13 cellular contexts compared by ENCODE assay signal in the genomic region with DNA sequence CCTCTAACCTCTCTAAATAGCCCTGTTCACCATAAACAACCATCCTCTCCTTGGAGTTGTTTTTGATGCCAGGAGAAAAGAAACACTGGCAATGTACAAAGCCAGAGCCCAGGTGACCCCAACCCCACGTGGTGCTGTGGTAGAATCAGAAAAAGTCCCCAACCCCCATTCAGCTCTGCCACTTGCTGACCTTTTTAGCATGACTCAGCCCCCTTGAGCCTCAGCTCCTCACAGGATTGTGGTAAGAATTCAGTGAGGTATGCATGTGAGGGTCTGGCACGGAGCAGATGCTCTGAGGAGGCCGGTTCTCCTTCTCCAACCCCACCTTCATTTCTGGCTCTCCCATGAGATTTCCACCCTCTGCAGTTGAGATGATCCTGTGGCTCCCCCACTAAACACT. TPM values are rescaled to one million over a fixed set of nuclear protein-coding genes. Genes with fewer than 3 reads are reported as not detected.
DNase-seq lines count a peak whose midpoint lies in the region; FAIRE-seq and TF ChIP-seq lines count a peak whose summit lies in the region.
"Had no signal": no experiment of that assay in that cellular context is flagged by ENCODE, and none has a peak within 500 bp of the region (broad histone marks: within the 10 kb centered on the region; RNA-seq: fewer than 3 reads in every experiment).

No MANE protein-coding gene starts in this region.

- peaks cover 9% of the 10 kb centered on the region for H3K36me3 Mint-ChIP-seq in Caco-2 (ENCODE audit: insufficient read depth, unreplicated experiment)
- H3K36me3 Mint-ChIP-seq in activated T-helper 2 cell treated with anti-CD3 and anti-CD28 coated beads, Interferon-gamma antibody, Interleukin-2, Interleukin-4, amounts not matched to agents 10 μg/mL and 5 μg/mL and 100 μg/mL, durations not matched to agents 14 hours and 24 hours and 36 hours (ENCODE audit: low read depth) = no peaks in the 10 kb centered on the region
- H3K36me3 Mint-ChIP-seq: immature natural killer cell had no signal

- no peak overlapping the region for H4K91ac ChIP-seq in H1 (replicated peaks; ENCODE audit: insufficient read length, low read length)

- no peak overlapping the region for H2BK20ac ChIP-seq in H1 (ENCODE audit: low read length)

- H3K79me1 ChIP-seq in H1 (ENCODE audit: low read depth, low read length) = no peaks in the 10 kb centered on the region

- TF ChIP-seq EP300 in H1 (IDR thresholded peaks at IDR 0.05; ENCODE audit: borderline replicate concordance in 1 of 2, low read depth in 2 of 2, low read length in 2 of 2) = no peak

- no peak overlapping the region for H3K9ac ChIP-seq in H1 (replicated peaks in 1 of 4; ENCODE audit: extremely low read depth in 1 of 4, low read depth in 3 of 4, low read length in 3 of 4)

- H4K20me1 ChIP-seq in H1 (replicated peaks in 1 of 2; ENCODE audit: control insufficient read depth in 1 of 2, insufficient read depth in 2 of 2, low read length in 2 of 2) = no peaks in the 10 kb centered on the region

- WGBS in H1 (ENCODE audit: extremely low coverage in 1 of 2, insufficient coverage in 1 of 2, insufficient read length in 1 of 2, insufficient replicate concordance in 2 of 2, low coverage in 1 of 2, low lambda C conversion rate in 2 of 2, missing lambda C conversion rate in 1 of 2), 2 experiments = 63% methylated on average over 3 of the region's 3 CpGs; no CpG with 5 or more reads in 1 of the 2 experiments

- no peak overlapping the region for H2AFZ ChIP-seq in H1 (ENCODE audit: low read length)

- intact Hi-C loops in Caco-2 (cut with micrococcal nuclease; ENCODE audit: unreplicated experiment) = no loop called here
- intact Hi-C loops in activated T-helper 2 cell treated with anti-CD3 and anti-CD28 coated beads, Interferon-gamma antibody, Interleukin-2, Interleukin-4, amounts not matched to agents 10 μg/mL and 5 μg/mL and 100 μg/mL, durations not matched to agents 14 hours and 24 hours and 36 hours (cut with micrococcal nuclease) = no loop called here

- no peak overlapping the region for H4K8ac ChIP-seq in H1 (ENCODE audit: extremely low read depth, insufficient read depth, low read length)

- peaks cover 39% of the 10 kb centered on the region for H3K4me1 Mint-ChIP-seq in Caco-2 (ENCODE audit: low read depth, unreplicated experiment)
- H3K4me1 Mint-ChIP-seq in activated T-helper 2 cell treated with anti-CD3 and anti-CD28 coated beads, Interferon-gamma antibody, Interleukin-2, Interleukin-4, amounts not matched to agents 10 μg/mL and 5 μg/mL and 100 μg/mL, durations not matched to agents 14 hours and 24 hours and 36 hours (ENCODE audit: low read depth) = no peaks in the 10 kb centered on the region
- H3K4me1 Mint-ChIP-seq: immature natural killer cell had no signal

- CTCF ChIA-PET in Caco-2 (lab: Charles Lee) = no interaction called here
- CTCF ChIA-PET in H1 (lab: Charles Lee; ENCODE audit: partially characterized antibody) = interaction anchor here (0.8 to 6.7 kb wide), 18 partner anchors 9 to 158 kb away, joined by 3 to 55 read pairs (median 4); no protein-coding TSS in a partner anchor

- H3K36me3 ChIP-seq in Caco-2 (ENCODE audit: control insufficient read depth, insufficient read depth, low read length) (no peaks in the 10 kb centered on the region), MG63 (no peaks in the 10 kb centered on the region), H1 (ENCODE audit: control insufficient read depth in 2 of 4, insufficient read depth in 4 of 4, low read length in 3 of 4) (no peaks in the 10 kb centered on the region)
- H3K36me3 ChIP-seq: SJSA1 had no signal

- no peak overlapping the region for H3K4me3 Mint-ChIP-seq in Caco-2 (ENCODE audit: unreplicated experiment)
- no peak overlapping the region for H3K4me3 Mint-ChIP-seq in activated T-helper 2 cell treated with anti-CD3 and anti-CD28 coated beads, Interferon-gamma antibody, Interleukin-2, Interleukin-4, amounts not matched to agents 10 μg/mL and 5 μg/mL and 100 μg/mL, durations not matched to agents 14 hours and 24 hours and 36 hours (ENCODE audit: low read depth)
- H3K4me3 Mint-ChIP-seq: effector memory CD8-positive, alpha-beta T cell; immature natural killer cell; nephron had no signal

- no peaks in the 10 kb centered on the region for H3K27me3 Mint-ChIP-seq in Caco-2 (ENCODE audit: insufficient read depth, unreplicated experiment)
- peaks cover 12% of the 10 kb centered on the region for H3K27me3 Mint-ChIP-seq in activated T-helper 2 cell treated with anti-CD3 and anti-CD28 coated beads, Interferon-gamma antibody, Interleukin-2, Interleukin-4, amounts not matched to agents 10 μg/mL and 5 μg/mL and 100 μg/mL, durations not matched to agents 14 hours and 24 hours and 36 hours (ENCODE audit: low read depth)

- H3K23me2 ChIP-seq in H1 (ENCODE audit: low read depth, low read length) = no peaks in the 10 kb centered on the region

- H3K4me1 ChIP-seq in Caco-2 (peaks cover 49% of the 10 kb centered on the region), H1 (replicated peaks in 1 of 4; ENCODE audit: control insufficient read depth in 3 of 4, insufficient read depth in 4 of 4, low read length in 3 of 4) (peaks cover 0 to 3% (median 0%) of the 10 kb centered on the region in 4 experiments; a peak in 1 of 7 replicates)
- H3K4me1 ChIP-seq: SJSA1 had no signal

- no peak overlapping the region for H3K14ac ChIP-seq in H1 (ENCODE audit: insufficient read length)

- DNase-seq in Caco-2 (no peak), MG63 (peak; percentile 82), H1 (ENCODE audit: low read depth in 1 of 2, low spot score in 2 of 2) (no peak), renal cortical epithelial cell (ENCODE audit: low read depth) (peak; percentile 94), COLO668 (lab: John Stamatoyannopoulos, UW; ENCODE audit: unreplicated experiment) (no peak), NCI-H748 treated with DMSO at 0.1 percent for 48 hours (lab: John Stamatoyannopoulos, UW) (no peak), NCI-H2227 treated with DMSO at 0.1 percent for 48 hours (lab: John Stamatoyannopoulos, UW) (no peak)
- DNase-seq in activated T-helper 2 cell treated with anti-CD3 and anti-CD28 coated beads, Interferon-gamma antibody, Interleukin-2, Interleukin-4, amounts not matched to agents 10 μg/mL and 5 μg/mL and 100 μg/mL, durations not matched to agents 14 hours and 24 hours and 36 hours (ENCODE audit: low spot score) = no peak
- DNase-seq: activated naive CD4-positive, alpha-beta T cell; effector memory CD8-positive, alpha-beta T cell; immature natural killer cell had no signal

- no peak overlapping the region for H2BK12ac ChIP-seq in H1 (ENCODE audit: low read depth, low read length)

- H4K5ac ChIP-seq in H1 (ENCODE audit: insufficient read length, low read depth, low read length) = no peak overlapping the region

- no peak overlapping the region for H3K4ac ChIP-seq in H1 (replicated peaks; ENCODE audit: insufficient read length, low read depth, low read length)

- H3K9me3 Mint-ChIP-seq in Caco-2 (ENCODE audit: unreplicated experiment) = peaks cover 23% of the 10 kb centered on the region
- no peaks in the 10 kb centered on the region for H3K9me3 Mint-ChIP-seq in activated T-helper 2 cell treated with anti-CD3 and anti-CD28 coated beads, Interferon-gamma antibody, Interleukin-2, Interleukin-4, amounts not matched to agents 10 μg/mL and 5 μg/mL and 100 μg/mL, durations not matched to agents 14 hours and 24 hours and 36 hours
- H3K9me3 Mint-ChIP-seq: effector memory CD8-positive, alpha-beta T cell; immature natural killer cell had no signal

- no peak overlapping the region for H2BK15ac ChIP-seq in H1 (ENCODE audit: low read length)

- no TSS peak for BruUV-seq in Caco-2 (replicated peaks; lab: Mats Ljungman, UMichigan)

- no peak overlapping the region for H2BK5ac ChIP-seq in H1 (ENCODE audit: low read depth, low read length)

- no peak for TF ChIP-seq RAD21 in H1 (IDR thresholded peaks at IDR 0.05 in 1 of 2, conservative IDR thresholded peaks at IDR 0.05 in 1 of 2; ENCODE audit: low read depth in 2 of 2, low read length in 2 of 2)

- H3K27me3 ChIP-seq in Caco-2 (replicated peaks; ENCODE audit: control insufficient read depth, insufficient read depth, low read length) (no peaks in the 10 kb centered on the region), MG63 (no peaks in the 10 kb centered on the region), H1 (replicated peaks in 1 of 4; ENCODE audit: control insufficient read depth in 3 of 4, extremely low read depth in 1 of 4, insufficient read depth in 3 of 4, low read length in 3 of 4) (no peaks in the 10 kb centered on the region; a peak in 1 of 7 replicates)

- H3K4me3 ChIP-seq in Caco-2 (ENCODE audit: low read depth, low read length) (no peak overlapping the region), MG63 (no peak overlapping the region), H1 (ENCODE audit: extremely low read depth in 1 of 4, insufficient read depth in 2 of 4, low read depth in 3 of 4, low read length in 4 of 4) (no peak overlapping the region)
- H3K4me3 ChIP-seq: SJSA1 had no signal

- peak overlapping the region; percentile 82 for H3K27ac Mint-ChIP-seq in Caco-2 (ENCODE audit: unreplicated experiment)
- no peak overlapping the region for H3K27ac Mint-ChIP-seq in activated T-helper 2 cell treated with anti-CD3 and anti-CD28 coated beads, Interferon-gamma antibody, Interleukin-2, Interleukin-4, amounts not matched to agents 10 μg/mL and 5 μg/mL and 100 μg/mL, durations not matched to agents 14 hours and 24 hours and 36 hours
- H3K27ac Mint-ChIP-seq: effector memory CD8-positive, alpha-beta T cell; immature natural killer cell; nephron had no signal

- TF ChIP-seq CTCF in Caco-2 (IDR thresholded peaks at IDR 0.05; ENCODE audit: insufficient read depth in 1 of 2, low read depth in 1 of 2, low read length in 1 of 2, severe bottlenecking in 1 of 2, unreplicated experiment in 1 of 2) (no peak), H1 (IDR thresholded peaks at IDR 0.05; ENCODE audit: control extremely low read depth in 1 of 3, insufficient read depth in 1 of 3, low read depth in 1 of 3, low read length in 3 of 3) (no peak)

- H3K56ac ChIP-seq in H1 (replicated peaks; ENCODE audit: insufficient read length, low read depth, low read length) = no peak overlapping the region

- no peak overlapping the region for H3K23ac ChIP-seq in H1 (ENCODE audit: insufficient read length)

- POLR2A ChIA-PET in Caco-2 (lab: Charles Lee) (no interaction called here), H1 (lab: Charles Lee; ENCODE audit: partially characterized antibody) (interaction anchor here (1.0 to 1.1 kb wide), 2 partner anchors 9 to 70 kb away, joined by 3 to 4 read pairs; partner anchors contain the start of gene ADORA1)

- TF ChIP-seq POLR2A in H1 (IDR thresholded peaks at IDR 0.05; ENCODE audit: control extremely low read depth in 1 of 2, low read depth in 2 of 2, low read length in 2 of 2) = no peak

- no peak overlapping the region for H3K4me2 ChIP-seq in H1 (ENCODE audit: insufficient read depth in 1 of 2, low read depth in 2 of 2, low read length in 2 of 2)

- no peak overlapping the region for H3K27ac ChIP-seq in H1 (ENCODE audit: low read depth, low read length)
- H3K27ac ChIP-seq: SJSA1 had no signal

- no peak overlapping the region for H3K18ac ChIP-seq in H1 (ENCODE audit: extremely low read depth, low read length)

- H3K9me3 ChIP-seq in Caco-2 = peaks cover 6% of the 10 kb centered on the region; the same call in 1 of the 2 replicates
- no peaks in the 10 kb centered on the region for H3K9me3 ChIP-seq in MG63
- no peaks in the 10 kb centered on the region for H3K9me3 ChIP-seq in H1 (ENCODE audit: insufficient read depth in 2 of 2, low read depth in 1 of 2, low read length in 1 of 2)
- H3K9me3 ChIP-seq: SJSA1 had no signal

- H2AK5ac ChIP-seq in H1 (ENCODE audit: low read depth, low read length) = no peak overlapping the region

- H3K79me2 ChIP-seq in H1 (ENCODE audit: control insufficient read depth in 1 of 2, insufficient read depth in 2 of 2, low read length in 2 of 2) = no peaks in the 10 kb centered on the region

- FAIRE-seq in H1 (lab: Jason Lieb, UNC) = no peak

- H2BK120ac ChIP-seq in H1 (replicated peaks; ENCODE audit: low read depth, low read length) = no peak overlapping the region

RNA-seq across cellular contexts. Expression of gene CHI3L1, which starts 11.1 kb away (rescaled TPM):
- total RNA-seq in Caco-2 (2022) (199 and 235 TPM in 2 replicates), renal cortical epithelial cell (0.10 and 0.69 TPM in 2 replicates)
- total RNA-seq in MG63 (2014; rRNA removed; shearing (Covaris generic); ENCODE audit: low replicate concordance) = 3.5 and 4.8 TPM in 2 replicates
- not detected in 2 replicates for total RNA-seq in H1 (2021; fragmentation: NEBNext Ultra II Directional; extraction: Animal tissue kit (Norgen Biotek cat#: 25700))
- polyA plus RNA-seq in H1 (2011; rRNA removed) = 0.57 and 1.0 TPM in 2 replicates
- 0.66 TPM for polyA plus RNA-seq in H1 (2011; cell fraction: cytosol; rRNA removed)
- polyA plus RNA-seq in H1 (2011; cell fraction: nucleus; rRNA removed) = 2.8 TPM
- polyA plus RNA-seq in H1 (2012, experiment 1 of 2) = 0.30 to 1.2 TPM (median 0.59 TPM) in 4 replicates
- polyA plus RNA-seq in H1 (2012, experiment 2 of 2) = 0.12 TPM
- polyA plus RNA-seq in H1 (2013, experiment 1 of 2) = 0.14 TPM
- polyA plus RNA-seq in H1 (2013, experiment 2 of 2) = 0.13 TPM
- 0.37 TPM in 1 of 2 replicates, not detected in the other for polyA minus RNA-seq in H1 (2011; rRNA and poly(A)+ RNA removed)
- polyA minus RNA-seq in H1 (2011; cell fraction: cytosol; rRNA and poly(A)+ RNA removed) = not detected
- not detected for polyA minus RNA-seq in H1 (2011; cell fraction: nucleus; rRNA and poly(A)+ RNA removed)
- not detected in 2 replicates for total RNA-seq in activated T-helper 2 cell treated with anti-CD3 and anti-CD28 coated beads, Interferon-gamma antibody, Interleukin-2, Interleukin-4, amounts not matched to agents 10 μg/mL and 5 μg/mL and 100 μg/mL, durations not matched to agents 14 hours and 24 hours and 36 hours
- total RNA-seq: SJSA1 had no signal
- polyA plus RNA-seq: immature natural killer cell had no signal

RNA-seq across cellular contexts. Expression of gene MYBPH, which starts 22.0 kb away (rescaled TPM):
- total RNA-seq in Caco-2 (2022) (19.7 and 25.9 TPM in 2 replicates), renal cortical epithelial cell (not detected in 2 replicates)
- not detected in 2 replicates for total RNA-seq in MG63 (2014; rRNA removed; shearing (Covaris generic); ENCODE audit: low replicate concordance)
- not detected in 2 replicates for total RNA-seq in H1 (2021; fragmentation: NEBNext Ultra II Directional; extraction: Animal tissue kit (Norgen Biotek cat#: 25700))
- not detected in 2 replicates for polyA plus RNA-seq in H1 (2011; rRNA removed)
- polyA plus RNA-seq in H1 (2011; cell fraction: cytosol; rRNA removed) = not detected
- polyA plus RNA-seq in H1 (2011; cell fraction: nucleus; rRNA removed) = not detected
- polyA plus RNA-seq in H1 (2012, experiment 1 of 2) = not detected in 4 replicates
- polyA plus RNA-seq in H1 (2012, experiment 2 of 2) = not detected
- not detected for polyA plus RNA-seq in H1 (2013, experiment 1 of 2)
- not detected for polyA plus RNA-seq in H1 (2013, experiment 2 of 2)
- polyA minus RNA-seq in H1 (2011; rRNA and poly(A)+ RNA removed) = not detected in 2 replicates
- not detected for polyA minus RNA-seq in H1 (2011; cell fraction: cytosol; rRNA and poly(A)+ RNA removed)
- polyA minus RNA-seq in H1 (2011; cell fraction: nucleus; rRNA and poly(A)+ RNA removed) = not detected
- total RNA-seq in activated T-helper 2 cell treated with anti-CD3 and anti-CD28 coated beads, Interferon-gamma antibody, Interleukin-2, Interleukin-4, amounts not matched to agents 10 μg/mL and 5 μg/mL and 100 μg/mL, durations not matched to agents 14 hours and 24 hours and 36 hours = not detected in 2 replicates
- total RNA-seq: SJSA1 had no signal
- polyA plus RNA-seq: immature natural killer cell had no signal

RNA-seq across cellular contexts. Expression of gene CHIT1, which starts 31.8 kb away (rescaled TPM):
- total RNA-seq in Caco-2 (2022) (not detected in 2 replicates), renal cortical epithelial cell (under 0.01 TPM in 1 of 2 replicates, not detected in the other)
- not detected in 2 replicates for total RNA-seq in MG63 (2014; rRNA removed; shearing (Covaris generic); ENCODE audit: low replicate concordance)
- total RNA-seq in H1 (2021; fragmentation: NEBNext Ultra II Directional; extraction: Animal tissue kit (Norgen Biotek cat#: 25700)) = not detected in 2 replicates
- polyA plus RNA-seq in H1 (2011; rRNA removed) = not detected in 2 replicates
- 0.04 TPM for polyA plus RNA-seq in H1 (2011; cell fraction: cytosol; rRNA removed)
- 0.13 TPM for polyA plus RNA-seq in H1 (2011; cell fraction: nucleus; rRNA removed)
- 0.06 TPM in 1 of 4 replicates, not detected in the others for polyA plus RNA-seq in H1 (2012, experiment 1 of 2)
- not detected for polyA plus RNA-seq in H1 (2012, experiment 2 of 2)
- not detected for polyA plus RNA-seq in H1 (2013, experiment 1 of 2)
- not detected for polyA plus RNA-seq in H1 (2013, experiment 2 of 2)
- polyA minus RNA-seq in H1 (2011; rRNA and poly(A)+ RNA removed) = 0.03 and 0.05 TPM in 2 replicates
- polyA minus RNA-seq in H1 (2011; cell fraction: cytosol; rRNA and poly(A)+ RNA removed) = not detected
- polyA minus RNA-seq in H1 (2011; cell fraction: nucleus; rRNA and poly(A)+ RNA removed) = 0.50 TPM
- 0.09 and 0.34 TPM in 2 replicates for total RNA-seq in activated T-helper 2 cell treated with anti-CD3 and anti-CD28 coated beads, Interferon-gamma antibody, Interleukin-2, Interleukin-4, amounts not matched to agents 10 μg/mL and 5 μg/mL and 100 μg/mL, durations not matched to agents 14 hours and 24 hours and 36 hours
- total RNA-seq: SJSA1 had no signal
- polyA plus RNA-seq: immature natural killer cell had no signal

Comparison
In these comparisons a context has a peak if more than half of its experiments do, and no peak if none do; other contexts are left out.
1. DNase-seq: peak in MG63 (single experiment) and renal cortical epithelial cell (single experiment); none in Caco-2 (0 of 2), H1 (0 of 2), activated T-helper 2 cell treated with anti-CD3 and anti-CD28 coated beads, Interferon-gamma antibody, Interleukin-2, Interleukin-4, amounts not matched to agents 10 μg/mL and 5 μg/mL and 100 μg/mL, durations not matched to agents 14 hours and 24 hours and 36 hours (single experiment), COLO668 (single experiment), NCI-H748 treated with DMSO at 0.1 percent for 48 hours (single experiment) and NCI-H2227 treated with DMSO at 0.1 percent for 48 hours (single experiment).
2. RNA of gene CHI3L1, which starts 11.1 kb away (total RNA-seq): 199 to 235 TPM in Caco-2; 3.5 to 4.8 TPM in MG63, not detected in H1, 0.10 to 0.69 TPM in renal cortical epithelial cell and not detected in activated T-helper 2 cell treated with anti-CD3 and anti-CD28 coated beads, Interferon-gamma antibody, Interleukin-2, Interleukin-4, amounts not matched to agents 10 μg/mL and 5 μg/mL and 100 μg/mL, durations not matched to agents 14 hours and 24 hours and 36 hours; every median in the first group is over 10 times any median in the second.
3. RNA of gene MYBPH, which starts 22.0 kb away (total RNA-seq): 19.7 to 25.9 TPM in Caco-2; not detected in MG63, not detected in H1, not detected in renal cortical epithelial cell and not detected in activated T-helper 2 cell treated with anti-CD3 and anti-CD28 coated beads, Interferon-gamma antibody, Interleukin-2, Interleukin-4, amounts not matched to agents 10 μg/mL and 5 μg/mL and 100 μg/mL, durations not matched to agents 14 hours and 24 hours and 36 hours; every median in the first group is over 10 times any median in the second.